ENCODE assay signal across 1 cellular context in genomic region chr7:67014076-67014622, GRCh38.
TF ChIP-seq lines count a peak whose summit lies in the region.

No MANE protein-coding gene starts in this region.

TF ChIP-seq in K562, 482 proteins besides CTCF, POLR2A, EP300 and RAD21:
- peak; percentile 57 for TF ChIP-seq CEBPB (tag; IDR thresholded peaks at IDR 0.05)
